ENCODE assay signal across 11 cellular contexts in genomic region chr9:37004424-37004935, GRCh38.
DNase-seq lines count a peak whose midpoint lies in the region; ATAC-seq and TF ChIP-seq lines count a peak whose summit lies in the region.
"Had no signal": no experiment of that assay in that cellular context is flagged by ENCODE, and none has a peak within 500 bp of the region (broad histone marks: within the 10 kb centered on the region; RNA-seq: fewer than 3 reads in every experiment).

No MANE protein-coding gene starts in this region.

- H4K20me1 ChIP-seq in MM.1S (ENCODE audit: insufficient read depth, low read length), result no peaks in the 10 kb centered on the region

- H3K9me2 ChIP-seq in MM.1S (replicated peaks; ENCODE audit: insufficient read depth, low read length), result no peaks in the 10 kb centered on the region

- H3K9me3 ChIP-seq in MM.1S (replicated peaks; ENCODE audit: insufficient read depth, low read length), result no peaks in the 10 kb centered on the region
- H3K9me3 ChIP-seq: esophagus muscularis mucosa, upper lobe of right lung had no signal

- peaks cover 58 to 82% of the 10 kb centered on the region in 2 donors for H3K4me1 Mint-ChIP-seq in stimulated activated naive B cell treated with anti-CD40 and anti-IgM and Interleukin-4, amounts not matched to agents 10 μg/mL and 1 μg/mL and 100 μg/mL, for 72 hours

- no peak overlapping the region for H3K4me3 ChIP-seq in MM.1S (ENCODE audit: low read length)
- H3K4me3 ChIP-seq: esophagus muscularis mucosa, lung, upper lobe of right lung had no signal

- H3K79me2 ChIP-seq in MM.1S (ENCODE audit: low read length), result no peaks in the 10 kb centered on the region

- CTCF ChIA-PET in RWPE1 (lab: Yijun Ruan, JAX), result no interaction called here

- H2AFZ ChIP-seq in MM.1S (ENCODE audit: low read length), result peak overlapping the region; percentile 25; the same call in 1 of the 2 replicates

- peak; percentile 11 for DNase-seq in NCI-H510A treated with DMSO at 0.1 percent for 48 hours (lab: John Stamatoyannopoulos, UW)
- DNase-seq in NCI-H510A (lab: John Stamatoyannopoulos, UW), result no peak
- no peak for DNase-seq in MM.1S
- DNase-seq in stimulated activated naive B cell treated with anti-CD40 and anti-IgM and Interleukin-4, amounts not matched to agents 10 μg/mL and 1 μg/mL and 100 μg/mL, for 72 hours, result no peak
- no peak for DNase-seq in RWPE1 (ENCODE audit: low spot score)
- no peak for DNase-seq in activated CD4-positive, alpha-beta T cell treated with anti-CD3 and anti-CD28 coated beads, Interleukin-2, amount 50 U/mL, for 48 hours
- no peak for DNase-seq in SW 1271 (lab: John Stamatoyannopoulos, UW)
- DNase-seq: upper lobe of right lung had no signal

- no peaks in the 10 kb centered on the region for H3K27me3 ChIP-seq in MM.1S (replicated peaks; ENCODE audit: insufficient read depth, low read length)

- peaks cover 52 to 74% of the 10 kb centered on the region in 2 donors for H3K36me3 Mint-ChIP-seq in stimulated activated naive B cell treated with anti-CD40 and anti-IgM and Interleukin-4, amounts not matched to agents 10 μg/mL and 1 μg/mL and 100 μg/mL, for 72 hours

- H3K4me3 Mint-ChIP-seq in stimulated activated naive B cell treated with anti-CD40 and anti-IgM and Interleukin-4, amounts not matched to agents 10 μg/mL and 1 μg/mL and 100 μg/mL, for 72 hours, result peak overlapping the region; percentile 68 to 89

- no peak overlapping the region for H3K9ac ChIP-seq in MM.1S (ENCODE audit: low read length)

- peak; percentile 28 for ATAC-seq in GM21737 (IDR thresholded peaks at IDR 0.05; ENCODE audit: unreplicated experiment)
- peak; percentile 28 to 50 for ATAC-seq in stimulated activated naive B cell treated with anti-CD40 and anti-IgM and Interleukin-4, amounts not matched to agents 10 μg/mL and 1 μg/mL and 100 μg/mL, for 72 hours (replicated peaks)
- ATAC-seq: upper lobe of right lung had no signal

- no peaks in the 10 kb centered on the region for H3F3A ChIP-seq in MM.1S (ENCODE audit: insufficient read depth, low read length)

- H3K27ac Mint-ChIP-seq in stimulated activated naive B cell treated with anti-CD40 and anti-IgM and Interleukin-4, amounts not matched to agents 10 μg/mL and 1 μg/mL and 100 μg/mL, for 72 hours, result peak overlapping the region; percentile 98

- H3K36me3 ChIP-seq in MM.1S (replicated peaks; ENCODE audit: insufficient read depth, low read length), result no peaks in the 10 kb centered on the region
- H3K36me3 ChIP-seq: esophagus muscularis mucosa, upper lobe of right lung had no signal

- H3K27me3 Mint-ChIP-seq in stimulated activated naive B cell treated with anti-CD40 and anti-IgM and Interleukin-4, amounts not matched to agents 10 μg/mL and 1 μg/mL and 100 μg/mL, for 72 hours, result no peaks in the 10 kb centered on the region

- H3K4me1 ChIP-seq in MM.1S (ENCODE audit: low read length), result peaks cover 15% of the 10 kb centered on the region
- H3K4me1 ChIP-seq: upper lobe of right lung had no signal

- no peak overlapping the region for H3K27ac ChIP-seq in MM.1S (ENCODE audit: low read length)
- H3K27ac ChIP-seq in RWPE1, result no peak overlapping the region
- H3K27ac ChIP-seq: esophagus muscularis mucosa, upper lobe of right lung had no signal

- H3K9me3 Mint-ChIP-seq in stimulated activated naive B cell treated with anti-CD40 and anti-IgM and Interleukin-4, amounts not matched to agents 10 μg/mL and 1 μg/mL and 100 μg/mL, for 72 hours, result no peaks in the 10 kb centered on the region

- H3K4me2 ChIP-seq in MM.1S (ENCODE audit: low read depth, low read length), result peak overlapping the region; percentile 35; the same call in 1 of the 2 replicates

- POLR2A ChIA-PET in RWPE1 (lab: Yijun Ruan, JAX; ENCODE audit: low non-redundant PET), result no interaction called here

- TF ChIP-seq CTCF in MM.1S (IDR thresholded peaks at IDR 0.05; ENCODE audit: low read length), result no peak
- TF ChIP-seq CTCF in RWPE1 (conservative IDR thresholded peaks at IDR 0.05; ENCODE audit: low read depth), result no peak
